In genomic region chr5:132076202-132076830, GRCh38 we compare ENCODE assay signal across 25 cellular contexts. TPM values are rescaled to one million over a fixed set of nuclear protein-coding genes. Genes with fewer than 3 reads are reported as not detected.
A peak's percentile ranks its signal among the peaks of the same experiment; 100 is the strongest.
DNase-seq lines count a peak whose midpoint lies in the region; ATAC-seq lines count a peak whose summit lies in the region.
"Had no signal": no experiment of that assay in that cellular context is flagged by ENCODE, and none has a peak within 500 bp of the region (broad histone marks: within the 10 kb centered on the region; RNA-seq: fewer than 3 reads in every experiment).

No MANE protein-coding gene starts in this region.

- POLR2A ChIA-PET in activated CD8-positive, alpha-beta T cell treated with anti-CD3 and anti-CD28 coated beads, Interleukin-2, amount 10 ng/mL, durations not matched to agents 7 days and 5 days (lab: Charles Lee), result no interaction called here

- no peak for DNase-seq in activated T-cell treated with anti-CD3 and anti-CD28 coated beads, Interleukin-2, amount 50 U/mL, for 4 hours
- no peak for DNase-seq in activated T-cell treated with anti-CD3 and anti-CD28 coated beads for 4 hours
- no peak for DNase-seq in activated CD8-positive, alpha-beta T cell treated with anti-CD3 and anti-CD28 coated beads, Interleukin-2, amount 10 ng/mL, durations not matched to agents 7 days and 5 days
- no peak for DNase-seq in effector memory CD8-positive, alpha-beta T cell
- no peak for DNase-seq in dedifferentiated amniotic fluid mesenchymal stem cell (ENCODE audit: extremely low spot score)
- DNase-seq in NCI-H1417 treated with DMSO at 0.1 percent for 48 hours (lab: John Stamatoyannopoulos, UW), result no peak
- DNase-seq: activated naive CD4-positive, alpha-beta T cell treated with Interleukin-2 at 50 U/mL for 16 hours; body of pancreas; CD8-positive, alpha-beta T cell; gastrocnemius medialis; MV-4-11; NCI-H146; NCI-H2107; NCI-H82; retina; SIG-M5; WERI-Rb-1 had no signal

- H3K27me3 Mint-ChIP-seq in activated T-cell treated with anti-CD3 and anti-CD28 coated beads, Interleukin-2, amount 50 U/mL, for 4 hours (ENCODE audit: low read depth), result no peaks in the 10 kb centered on the region
- no peaks in the 10 kb centered on the region for H3K27me3 Mint-ChIP-seq in activated CD8-positive, alpha-beta T cell treated with anti-CD3 and anti-CD28 coated beads, Interleukin-2, amount 10 ng/mL, durations not matched to agents 7 days and 5 days (ENCODE audit: low read depth)
- H3K27me3 Mint-ChIP-seq in effector memory CD8-positive, alpha-beta T cell, result no peaks in the 10 kb centered on the region
- no peaks in the 10 kb centered on the region for H3K27me3 Mint-ChIP-seq in stimulated activated memory B cell treated with anti-CD40 and anti-IgM and Interleukin-4, amounts not matched to agents 10 μg/mL and 1 μg/mL and 100 μg/mL, for 72 hours
- H3K27me3 Mint-ChIP-seq: B cell; central memory CD8-positive, alpha-beta T cell had no signal

- no peaks in the 10 kb centered on the region for H3K36me3 Mint-ChIP-seq in activated T-cell treated with anti-CD3 and anti-CD28 coated beads, Interleukin-2, amount 50 U/mL, for 4 hours (ENCODE audit: insufficient read depth)
- no peaks in the 10 kb centered on the region for H3K36me3 Mint-ChIP-seq in activated CD8-positive, alpha-beta T cell treated with anti-CD3 and anti-CD28 coated beads, Interleukin-2, amount 10 ng/mL, durations not matched to agents 7 days and 5 days (ENCODE audit: low read depth)
- H3K36me3 Mint-ChIP-seq in effector memory CD8-positive, alpha-beta T cell (ENCODE audit: insufficient read depth), result no peaks in the 10 kb centered on the region
- peaks cover 19% of the 10 kb centered on the region for H3K36me3 Mint-ChIP-seq in stimulated activated memory B cell treated with anti-CD40 and anti-IgM and Interleukin-4, amounts not matched to agents 10 μg/mL and 1 μg/mL and 100 μg/mL, for 72 hours
- H3K36me3 Mint-ChIP-seq: CD8-positive, alpha-beta T cell had no signal

- H3K4me3 Mint-ChIP-seq in activated T-cell treated with anti-CD3 and anti-CD28 coated beads, Interleukin-2, amount 50 U/mL, for 4 hours, result peak overlapping the region; percentile 31
- H3K4me3 Mint-ChIP-seq in activated CD8-positive, alpha-beta T cell treated with anti-CD3 and anti-CD28 coated beads, Interleukin-2, amount 10 ng/mL, durations not matched to agents 7 days and 5 days, result no peak overlapping the region
- no peak overlapping the region for H3K4me3 Mint-ChIP-seq in effector memory CD8-positive, alpha-beta T cell
- H3K4me3 Mint-ChIP-seq in stimulated activated memory B cell treated with anti-CD40 and anti-IgM and Interleukin-4, amounts not matched to agents 10 μg/mL and 1 μg/mL and 100 μg/mL, for 72 hours, result no peak overlapping the region
- H3K4me3 Mint-ChIP-seq: B cell; CD8-positive, alpha-beta T cell; central memory CD8-positive, alpha-beta T cell; neural crest cell had no signal

- H3K4me1 Mint-ChIP-seq in activated T-cell treated with anti-CD3 and anti-CD28 coated beads, Interleukin-2, amount 50 U/mL, for 4 hours (ENCODE audit: low read depth), result peaks cover 36% of the 10 kb centered on the region
- peaks cover 63% of the 10 kb centered on the region for H3K4me1 Mint-ChIP-seq in activated CD8-positive, alpha-beta T cell treated with anti-CD3 and anti-CD28 coated beads, Interleukin-2, amount 10 ng/mL, durations not matched to agents 7 days and 5 days (ENCODE audit: low read depth)
- peaks cover 9 to 50% of the 10 kb centered on the region in 2 donors for H3K4me1 Mint-ChIP-seq in effector memory CD8-positive, alpha-beta T cell (ENCODE audit: low read depth in 2 of 2)
- H3K4me1 Mint-ChIP-seq in stimulated activated memory B cell treated with anti-CD40 and anti-IgM and Interleukin-4, amounts not matched to agents 10 μg/mL and 1 μg/mL and 100 μg/mL, for 72 hours, result peaks cover 46% of the 10 kb centered on the region
- H3K4me1 Mint-ChIP-seq: B cell, neural crest cell had no signal

- CTCF ChIA-PET in activated CD8-positive, alpha-beta T cell treated with anti-CD3 and anti-CD28 coated beads, Interleukin-2, amount 10 ng/mL, durations not matched to agents 7 days and 5 days (lab: Charles Lee), result interaction anchor here (1.8 to 2.5 kb wide), 2 partner anchors 26 to 103 kb away, joined by 5 to 8 read pairs; no protein-coding TSS in a partner anchor

- peak overlapping the region; percentile 39 for H3K27ac Mint-ChIP-seq in activated CD8-positive, alpha-beta T cell treated with anti-CD3 and anti-CD28 coated beads, Interleukin-2, amount 10 ng/mL, durations not matched to agents 7 days and 5 days
- peak overlapping the region in 1 of 2 donors; percentile 70 for H3K27ac Mint-ChIP-seq in effector memory CD8-positive, alpha-beta T cell
- H3K27ac Mint-ChIP-seq in stimulated activated memory B cell treated with anti-CD40 and anti-IgM and Interleukin-4, amounts not matched to agents 10 μg/mL and 1 μg/mL and 100 μg/mL, for 72 hours, result peak overlapping the region; percentile 52
- H3K27ac Mint-ChIP-seq: B cell had no signal

- H3K9me3 Mint-ChIP-seq in activated T-cell treated with anti-CD3 and anti-CD28 coated beads, Interleukin-2, amount 50 U/mL, for 4 hours, result no peaks in the 10 kb centered on the region
- no peaks in the 10 kb centered on the region for H3K9me3 Mint-ChIP-seq in activated CD8-positive, alpha-beta T cell treated with anti-CD3 and anti-CD28 coated beads, Interleukin-2, amount 10 ng/mL, durations not matched to agents 7 days and 5 days (ENCODE audit: insufficient read depth)
- no peaks in the 10 kb centered on the region for H3K9me3 Mint-ChIP-seq in effector memory CD8-positive, alpha-beta T cell
- no peaks in the 10 kb centered on the region for H3K9me3 Mint-ChIP-seq in stimulated activated memory B cell treated with anti-CD40 and anti-IgM and Interleukin-4, amounts not matched to agents 10 μg/mL and 1 μg/mL and 100 μg/mL, for 72 hours
- H3K9me3 Mint-ChIP-seq: CD8-positive, alpha-beta T cell; central memory CD8-positive, alpha-beta T cell; neural crest cell had no signal

- no peak for ATAC-seq in activated T-cell treated with anti-CD3 and anti-CD28 coated beads, Interleukin-2, amount 50 U/mL, for 4 hours
- ATAC-seq in activated CD8-positive, alpha-beta T cell treated with anti-CD3 and anti-CD28 coated beads, Interleukin-2, amount 10 ng/mL, durations not matched to agents 7 days and 5 days, result no peak
- ATAC-seq in effector memory CD8-positive, alpha-beta T cell (replicated peaks), result peak; percentile 64
- no peak for ATAC-seq in stimulated activated memory B cell treated with anti-CD40 and anti-IgM and Interleukin-4, amounts not matched to agents 10 μg/mL and 1 μg/mL and 100 μg/mL, for 72 hours
- no peak for ATAC-seq in HG02840 (IDR thresholded peaks at IDR 0.05; ENCODE audit: low FRiP score, unreplicated experiment)
- ATAC-seq: body of pancreas; CD8-positive, alpha-beta T cell; gastrocnemius medialis had no signal

RNA-seq across cellular contexts. Expression of gene CSF2, which starts 2.7 kb away (rescaled TPM):
- total RNA-seq in activated T-cell treated with anti-CD3 and anti-CD28 coated beads, Interleukin-2, amount 50 U/mL, for 4 hours, result 100 to 1,000 TPM; 130 to 283 (median 277) TPM
- under 1 TPM; 0.55 to 0.61 TPM for total RNA-seq in activated CD8-positive, alpha-beta T cell treated with anti-CD3 and anti-CD28 coated beads, Interleukin-2, amount 10 ng/mL, durations not matched to agents 7 days and 5 days
- total RNA-seq: B cell, body of pancreas, endothelial cell of umbilical vein, gastrocnemius medialis, neural crest cell, tibial nerve had no signal

RNA-seq across cellular contexts. Expression of gene IL3, which starts 15.9 kb away (rescaled TPM):
- 100 to 1,000 TPM in 2 of 3 donors, 10 to 100 TPM in 1; 94.6 to 152 (median 138) TPM for total RNA-seq in activated T-cell treated with anti-CD3 and anti-CD28 coated beads, Interleukin-2, amount 50 U/mL, for 4 hours
- total RNA-seq in activated CD8-positive, alpha-beta T cell treated with anti-CD3 and anti-CD28 coated beads, Interleukin-2, amount 10 ng/mL, durations not matched to agents 7 days and 5 days, result not detected
- total RNA-seq: B cell; body of pancreas; CD8-positive, alpha-beta T cell; dermis microvascular lymphatic vessel endothelial cell; endothelial cell of umbilical vein; gastrocnemius medialis; neural crest cell; tibial nerve had no signal

Comparison
In these comparisons a context has a peak if more than half of its experiments do, and no peak if none do; other contexts are left out.
1. RNA of gene CSF2, which starts 2.7 kb away (total RNA-seq): 130 to 283 TPM in activated T-cell treated with anti-CD3 and anti-CD28 coated beads, Interleukin-2, amount 50 U/mL, for 4 hours; 0.55 to 0.61 TPM in activated CD8-positive, alpha-beta T cell treated with anti-CD3 and anti-CD28 coated beads, Interleukin-2, amount 10 ng/mL, durations not matched to agents 7 days and 5 days; every median in the first group is over 10 times any median in the second.
2. RNA of gene IL3, which starts 15.9 kb away (total RNA-seq): 94.6 to 152 TPM in activated T-cell treated with anti-CD3 and anti-CD28 coated beads, Interleukin-2, amount 50 U/mL, for 4 hours; not detected in activated CD8-positive, alpha-beta T cell treated with anti-CD3 and anti-CD28 coated beads, Interleukin-2, amount 10 ng/mL, durations not matched to agents 7 days and 5 days; every median in the first group is over 10 times any median in the second.